Comparison of ENCODE assay signal across 8 cellular contexts in the genomic region with DNA sequence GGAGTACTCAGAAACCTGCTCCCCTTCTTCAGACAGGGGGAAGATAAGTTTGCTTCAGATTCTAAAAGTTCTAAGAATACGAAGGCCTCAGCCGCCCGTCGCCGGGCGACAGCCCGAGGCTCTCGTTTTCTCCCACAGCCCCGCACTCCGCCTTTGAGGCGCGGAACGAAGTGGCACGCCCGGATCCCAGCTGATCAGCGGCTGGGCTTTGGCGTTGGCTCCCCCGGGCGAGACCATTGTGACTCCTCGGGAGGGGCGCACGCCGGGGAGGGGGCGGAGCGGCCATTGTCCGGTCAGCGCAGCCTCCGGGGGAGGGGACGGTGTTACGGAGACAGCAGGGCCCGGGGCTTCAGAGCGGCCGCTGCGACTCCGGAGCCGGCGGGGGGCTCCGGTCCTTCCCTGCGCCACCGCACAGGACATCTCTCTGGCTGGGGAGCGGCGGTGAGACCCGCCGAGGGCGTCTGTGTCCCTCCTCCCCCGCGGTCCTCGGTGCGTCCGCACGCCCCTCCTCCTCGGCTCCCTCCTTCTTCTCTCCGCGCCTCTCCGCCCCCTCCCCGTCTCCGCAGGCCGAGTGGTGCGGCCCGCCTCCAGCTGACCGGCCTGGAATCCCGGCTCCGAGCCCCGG. TPM values are rescaled to one million over a fixed set of nuclear protein-coding genes. Genes with fewer than 3 reads are reported as not detected.
DNase-seq lines count a peak whose midpoint lies in the region; ATAC-seq and TF ChIP-seq lines count a peak whose summit lies in the region.

A gene with protein sequence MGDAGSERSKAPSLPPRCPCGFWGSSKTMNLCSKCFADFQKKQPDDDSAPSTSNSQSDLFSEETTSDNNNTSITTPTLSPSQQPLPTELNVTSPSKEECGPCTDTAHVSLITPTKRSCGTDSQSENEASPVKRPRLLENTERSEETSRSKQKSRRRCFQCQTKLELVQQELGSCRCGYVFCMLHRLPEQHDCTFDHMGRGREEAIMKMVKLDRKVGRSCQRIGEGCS (plus strand): TSS at position 551 of the 625 bp plus-strand sequence. CDS start 219 bp downstream, outside the sequence.

- TF ChIP-seq RAD21 in Ishikawa (IDR thresholded peaks at IDR 0.05; ENCODE audit: low read depth) = no peak

- no peak for TF ChIP-seq CTCF in mucosa of descending colon (IDR thresholded peaks at IDR 0.05)

- no peaks in the 10 kb centered on the region for H3K9me3 ChIP-seq in mucosa of descending colon

- no peaks in the 10 kb centered on the region for H3K36me3 ChIP-seq in mucosa of descending colon (ENCODE audit: low read depth)

- H3K27ac ChIP-seq in epithelial cell of prostate = peak within 1 kb of the TSS; percentile 89

- peak within 1 kb of the TSS; percentile 90 for H3K4me3 ChIP-seq in mucosa of descending colon

- intact Hi-C loops in mucosa of descending colon (cut with DNase I, micrococcal nuclease) = no loop called here

- peak; percentile 97 for DNase-seq in DMS114 treated with DMSO at 0.1 percent for 48 hours (lab: John Stamatoyannopoulos, UW; ENCODE audit: unreplicated experiment)
- DNase-seq in OCI-M2 (lab: John Stamatoyannopoulos, UW; ENCODE audit: unreplicated experiment) = peak; percentile 96
- DNase-seq in activated T-cell treated with anti-CD3 and anti-CD28 coated beads for 48 hours (ENCODE audit: low read depth) = peak; percentile 93
- DNase-seq in epithelial cell of prostate (ENCODE audit: low read depth, low spot score) = peak; percentile 83
- peak; percentile 95 to 98 (median 97) for DNase-seq in mucosa of descending colon
- peak; percentile 83 to 86 for DNase-seq in stimulated activated CD8-positive, alpha-beta memory T cell treated with anti-CD3 and anti-CD28 coated beads, Interleukin-4, amount 100 ng/mL, for 1 hour (ENCODE audit: low read depth in 2 of 2, low spot score in 1 of 2)

- H3K4me1 ChIP-seq in mucosa of descending colon (ENCODE audit: low read depth) = peaks cover 33% of the 10 kb centered on the region

- ATAC-seq in GM21619 (IDR thresholded peaks at IDR 0.05; ENCODE audit: unreplicated experiment) = peak; percentile 74
- peak; percentile 91 for ATAC-seq in mucosa of descending colon

- TF ChIP-seq EP300 in Ishikawa (IDR thresholded peaks at IDR 0.05; ENCODE audit: borderline replicate concordance) = peak; percentile 36; the same call in 1 of the 2 replicates

TF ChIP-seq in Ishikawa, 13 proteins besides CTCF, POLR2A, EP300 and RAD21:
- TF ChIP-seq, protein P1, sequence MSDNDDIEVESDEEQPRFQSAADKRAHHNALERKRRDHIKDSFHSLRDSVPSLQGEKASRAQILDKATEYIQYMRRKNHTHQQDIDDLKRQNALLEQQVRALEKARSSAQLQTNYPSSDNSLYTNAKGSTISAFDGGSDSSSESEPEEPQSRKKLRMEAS (IDR thresholded peaks at IDR 0.05) = peak; percentile 76
- peak; percentile 74 for TF ChIP-seq TEAD4 (IDR thresholded peaks at IDR 0.05)
- peak; percentile 63; the same call in 1 of the 2 replicates for TF ChIP-seq ZBTB7A (IDR thresholded peaks at IDR 0.05; ENCODE audit: low read depth)
- TF ChIP-seq TAF1 (IDR thresholded peaks at IDR 0.05; ENCODE audit: low read depth) = peak; percentile 52
- peak; percentile 85 for TF ChIP-seq YY1 (IDR thresholded peaks at IDR 0.05; ENCODE audit: low read depth)
- TF ChIP-seq, protein P2, sequence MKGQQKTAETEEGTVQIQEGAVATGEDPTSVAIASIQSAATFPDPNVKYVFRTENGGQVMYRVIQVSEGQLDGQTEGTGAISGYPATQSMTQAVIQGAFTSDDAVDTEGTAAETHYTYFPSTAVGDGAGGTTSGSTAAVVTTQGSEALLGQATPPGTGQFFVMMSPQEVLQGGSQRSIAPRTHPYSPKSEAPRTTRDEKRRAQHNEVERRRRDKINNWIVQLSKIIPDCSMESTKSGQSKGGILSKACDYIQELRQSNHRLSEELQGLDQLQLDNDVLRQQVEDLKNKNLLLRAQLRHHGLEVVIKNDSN (IDR thresholded peaks at IDR 0.05) = peak; percentile 62
- no peak; the same call in 1 of the 2 replicates for TF ChIP-seq CREB1 (IDR thresholded peaks at IDR 0.05; ENCODE audit: low read depth)
- TF ChIP-seq FOXM1 (IDR thresholded peaks at IDR 0.05; ENCODE audit: borderline replicate concordance, low read depth) = peak; percentile 38; the same call in 1 of the 2 replicates
- TF ChIP-seq, protein P3, sequence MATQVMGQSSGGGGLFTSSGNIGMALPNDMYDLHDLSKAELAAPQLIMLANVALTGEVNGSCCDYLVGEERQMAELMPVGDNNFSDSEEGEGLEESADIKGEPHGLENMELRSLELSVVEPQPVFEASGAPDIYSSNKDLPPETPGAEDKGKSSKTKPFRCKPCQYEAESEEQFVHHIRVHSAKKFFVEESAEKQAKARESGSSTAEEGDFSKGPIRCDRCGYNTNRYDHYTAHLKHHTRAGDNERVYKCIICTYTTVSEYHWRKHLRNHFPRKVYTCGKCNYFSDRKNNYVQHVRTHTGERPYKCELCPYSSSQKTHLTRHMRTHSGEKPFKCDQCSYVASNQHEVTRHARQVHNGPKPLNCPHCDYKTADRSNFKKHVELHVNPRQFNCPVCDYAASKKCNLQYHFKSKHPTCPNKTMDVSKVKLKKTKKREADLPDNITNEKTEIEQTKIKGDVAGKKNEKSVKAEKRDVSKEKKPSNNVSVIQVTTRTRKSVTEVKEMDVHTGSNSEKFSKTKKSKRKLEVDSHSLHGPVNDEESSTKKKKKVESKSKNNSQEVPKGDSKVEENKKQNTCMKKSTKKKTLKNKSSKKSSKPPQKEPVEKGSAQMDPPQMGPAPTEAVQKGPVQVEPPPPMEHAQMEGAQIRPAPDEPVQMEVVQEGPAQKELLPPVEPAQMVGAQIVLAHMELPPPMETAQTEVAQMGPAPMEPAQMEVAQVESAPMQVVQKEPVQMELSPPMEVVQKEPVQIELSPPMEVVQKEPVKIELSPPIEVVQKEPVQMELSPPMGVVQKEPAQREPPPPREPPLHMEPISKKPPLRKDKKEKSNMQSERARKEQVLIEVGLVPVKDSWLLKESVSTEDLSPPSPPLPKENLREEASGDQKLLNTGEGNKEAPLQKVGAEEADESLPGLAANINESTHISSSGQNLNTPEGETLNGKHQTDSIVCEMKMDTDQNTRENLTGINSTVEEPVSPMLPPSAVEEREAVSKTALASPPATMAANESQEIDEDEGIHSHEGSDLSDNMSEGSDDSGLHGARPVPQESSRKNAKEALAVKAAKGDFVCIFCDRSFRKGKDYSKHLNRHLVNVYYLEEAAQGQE (IDR thresholded peaks at IDR 0.05; ENCODE audit: low read depth) = no peak
- TF ChIP-seq CEBPB (IDR thresholded peaks at IDR 0.05) = no peak
- peak; percentile 36; the same call in 1 of the 2 replicates for TF ChIP-seq NFIC (IDR thresholded peaks at IDR 0.05)
- peak; percentile 29 for TF ChIP-seq EGR1 (IDR thresholded peaks at IDR 0.05)
- TF ChIP-seq TCF12 (IDR thresholded peaks at IDR 0.05; ENCODE audit: low read depth) = peak; percentile 13; the same call in 1 of the 2 replicates

RNA-seq across cellular contexts. Expression of the gene that starts here (rescaled TPM):
- total RNA-seq in mucosa of descending colon = 10 to 100 TPM; 63.9 to 84.0 (median 82.2) TPM

Comparison
In these comparisons a context has a peak if more than half of its experiments do, and no peak if none do; other contexts are left out.
1. Peak in every context shown above with its lines: DNase-seq, ATAC-seq, H3K4me3 ChIP-seq and H3K27ac ChIP-seq.